Comparison of ENCODE assay signal across 1 cellular context in the genomic region with DNA sequence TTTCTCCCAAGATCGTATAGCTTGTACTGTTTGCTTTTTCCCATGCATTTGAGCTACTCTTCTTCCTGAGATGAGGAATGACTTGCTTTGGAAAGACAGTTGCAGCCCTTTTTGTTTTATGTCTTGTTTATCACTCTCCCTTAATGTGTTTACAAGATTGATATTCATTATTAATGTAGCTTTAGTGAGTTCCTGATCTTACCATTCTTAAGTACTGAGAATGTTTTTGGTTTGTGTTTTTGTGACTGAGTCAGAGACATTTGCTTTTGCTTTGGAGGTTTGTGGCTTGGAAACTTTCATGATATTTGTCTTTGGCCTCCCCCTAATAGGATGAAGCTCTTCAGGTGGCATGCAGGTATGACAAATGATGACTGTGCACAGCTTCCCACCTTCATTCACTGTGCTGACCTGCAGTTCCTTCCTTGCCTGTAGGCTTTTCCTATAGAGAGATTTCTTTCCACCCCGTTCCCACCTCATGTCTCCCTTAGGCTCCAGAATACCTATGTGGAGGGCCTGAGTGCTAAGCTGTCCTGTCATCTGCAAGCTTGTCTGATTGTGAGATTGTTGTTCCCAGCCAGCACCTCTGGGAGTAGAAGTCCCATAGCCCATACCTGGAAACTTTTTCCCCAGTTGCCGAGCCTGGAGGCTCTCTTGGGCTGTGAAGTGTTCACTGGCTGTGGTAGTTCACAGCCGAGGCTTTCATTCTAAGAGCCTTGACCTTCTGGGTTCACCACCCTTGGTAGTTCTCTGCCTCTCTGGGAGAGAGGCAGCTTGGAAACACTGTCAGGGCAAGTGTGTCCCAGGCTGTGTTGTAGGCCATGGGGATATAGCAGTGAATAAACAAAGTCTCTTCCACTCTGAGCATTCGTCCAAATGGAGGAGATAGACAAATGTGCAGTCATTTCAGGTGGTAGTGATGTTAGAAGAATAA.
TF ChIP-seq lines count a peak whose summit lies in the region.

No MANE protein-coding gene starts in this region.

TF ChIP-seq in IMR-90, 13 proteins besides CTCF, POLR2A, EP300 and RAD21:
- TF ChIP-seq CEBPB (IDR thresholded peaks at IDR 0.05; ENCODE audit: low read depth, low read length) (no peak), CHD1 (IDR thresholded peaks at IDR 0.05; ENCODE audit: low read depth, low read length) (no peak), NFE2L2 (IDR thresholded peaks at IDR 0.05; ENCODE audit: low read depth, low read length) (no peak), MXI1 (IDR thresholded peaks at IDR 0.05; ENCODE audit: borderline replicate concordance, low read depth, low read length) (no peak), SMC3 (IDR thresholded peaks at IDR 0.05; ENCODE audit: low read depth, low read length) (no peak), BHLHE40 (IDR thresholded peaks at IDR 0.05; ENCODE audit: low read depth, low read length) (no peak), MAZ (IDR thresholded peaks at IDR 0.05; ENCODE audit: borderline replicate concordance, low read depth, low read length) (no peak), FOS (IDR thresholded peaks at IDR 0.05; ENCODE audit: low read depth, low read length) (no peak), RCOR1 (IDR thresholded peaks at IDR 0.05; ENCODE audit: insufficient replicate concordance, low read length) (no peak), MAFK (IDR thresholded peaks at IDR 0.05; ENCODE audit: low read depth, low read length) (no peak), RFX5 (IDR thresholded peaks at IDR 0.05; ENCODE audit: low read depth, low read length) (no peak)
- TF ChIP-seq, protein P1, sequence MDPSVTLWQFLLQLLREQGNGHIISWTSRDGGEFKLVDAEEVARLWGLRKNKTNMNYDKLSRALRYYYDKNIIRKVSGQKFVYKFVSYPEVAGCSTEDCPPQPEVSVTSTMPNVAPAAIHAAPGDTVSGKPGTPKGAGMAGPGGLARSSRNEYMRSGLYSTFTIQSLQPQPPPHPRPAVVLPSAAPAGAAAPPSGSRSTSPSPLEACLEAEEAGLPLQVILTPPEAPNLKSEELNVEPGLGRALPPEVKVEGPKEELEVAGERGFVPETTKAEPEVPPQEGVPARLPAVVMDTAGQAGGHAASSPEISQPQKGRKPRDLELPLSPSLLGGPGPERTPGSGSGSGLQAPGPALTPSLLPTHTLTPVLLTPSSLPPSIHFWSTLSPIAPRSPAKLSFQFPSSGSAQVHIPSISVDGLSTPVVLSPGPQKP (IDR thresholded peaks at IDR 0.05; ENCODE audit: borderline replicate concordance, low read depth, low read length) = no peak
- TF ChIP-seq, protein P2, sequence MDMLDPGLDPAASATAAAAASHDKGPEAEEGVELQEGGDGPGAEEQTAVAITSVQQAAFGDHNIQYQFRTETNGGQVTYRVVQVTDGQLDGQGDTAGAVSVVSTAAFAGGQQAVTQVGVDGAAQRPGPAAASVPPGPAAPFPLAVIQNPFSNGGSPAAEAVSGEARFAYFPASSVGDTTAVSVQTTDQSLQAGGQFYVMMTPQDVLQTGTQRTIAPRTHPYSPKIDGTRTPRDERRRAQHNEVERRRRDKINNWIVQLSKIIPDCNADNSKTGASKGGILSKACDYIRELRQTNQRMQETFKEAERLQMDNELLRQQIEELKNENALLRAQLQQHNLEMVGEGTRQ (IDR thresholded peaks at IDR 0.05; ENCODE audit: low read depth, low read length) = no peak
TF ChIP-seq in IMR-90: peak in this region for 0.
